15 cellular contexts compared by ENCODE assay signal in the genomic region with DNA sequence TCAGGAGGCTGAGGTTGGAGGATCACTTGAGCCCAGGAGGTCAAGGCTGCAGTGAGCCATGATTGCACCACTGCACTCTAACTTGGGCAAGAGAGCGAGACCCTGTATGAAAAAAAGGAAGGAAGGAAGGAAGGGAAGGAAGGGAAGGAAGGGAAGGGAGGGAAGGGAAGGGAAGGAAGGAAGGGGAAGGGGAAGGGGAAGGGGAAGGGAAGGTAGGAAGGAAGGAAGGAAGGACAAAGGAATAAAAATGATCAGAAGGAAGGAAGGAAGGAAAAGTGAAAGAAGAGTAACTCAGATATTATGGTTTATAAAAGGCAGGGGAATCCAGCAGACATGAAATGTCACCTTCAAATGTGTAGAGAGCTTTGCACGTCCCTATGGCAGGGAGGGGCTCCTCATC.
DNase-seq lines count a peak whose midpoint lies in the region; ATAC-seq and TF ChIP-seq lines count a peak whose summit lies in the region.
"Had no signal": no experiment of that assay in that cellular context is flagged by ENCODE, and none has a peak within 500 bp of the region (broad histone marks: within the 10 kb centered on the region; RNA-seq: fewer than 3 reads in every experiment).

No MANE protein-coding gene starts in this region.

- no peaks in the 10 kb centered on the region for H3K9me3 Mint-ChIP-seq in natural killer cell treated with Interleukin-12 subunit alpha and Interleukin-12 subunit beta and Interleukin-15 and Interleukin-18, amount 100 ng/mL, for 72 hours
- H3K9me3 Mint-ChIP-seq in natural killer cell (no peaks in the 10 kb centered on the region), activated B cell treated with CpG ODN at 0.5 μM for 24 hours (no peaks in the 10 kb centered on the region)
- H3K9me3 Mint-ChIP-seq in dendritic cell treated with granulocyte-macrophage colony-stimulating factor and Interleukin-4, amounts not matched to agents 40 ng/mL and 50 ng/mL, for 4 days, result no peaks in the 10 kb centered on the region
- H3K9me3 Mint-ChIP-seq in stimulated activated naive CD8-positive, alpha-beta T cell treated with anti-CD3 and anti-CD28 coated beads, Interleukin-15, amount 100 ng/mL, for 72 hours, result peaks cover 5 to 14% of the 10 kb centered on the region in 2 donors

- DNase-seq in natural killer cell treated with Interleukin-12 subunit alpha and Interleukin-12 subunit beta and Interleukin-15 and Interleukin-18, amount 100 ng/mL, for 72 hours (ENCODE audit: low spot score), result no peak
- DNase-seq in natural killer cell (no peak), activated B cell treated with CpG ODN at 0.5 μM for 24 hours (no peak), SKM-1 treated with dmso at 0.1 percent for 144 hours (lab: John Stamatoyannopoulos, UW; ENCODE audit: unreplicated experiment) (no peak), KBM-7 (no peak), MV-4-11 (lab: John Stamatoyannopoulos, UW) (no peak)
- DNase-seq in stimulated activated naive CD8-positive, alpha-beta T cell treated with anti-CD3 and anti-CD28 coated beads, Interleukin-15, amount 100 ng/mL, for 72 hours, result no peak
- DNase-seq: activated effector memory CD4-positive, alpha-beta T cell treated with Interleukin-2 at 50 U/mL for 16 hours; Caco-2; EL; mucosa of descending colon; NCI-H1105; NCI-H510A; tibial artery had no signal

- H3K4me1 Mint-ChIP-seq in natural killer cell treated with Interleukin-12 subunit alpha and Interleukin-12 subunit beta and Interleukin-15 and Interleukin-18, amount 100 ng/mL, for 72 hours (ENCODE audit: low read depth in 2 of 2), result peaks cover 18 to 37% of the 10 kb centered on the region in 2 donors
- peaks cover 16 to 40% of the 10 kb centered on the region in 2 donors for H3K4me1 Mint-ChIP-seq in natural killer cell
- H3K4me1 Mint-ChIP-seq in activated B cell treated with CpG ODN at 0.5 μM for 24 hours, result peaks cover 77% of the 10 kb centered on the region
- H3K4me1 Mint-ChIP-seq in dendritic cell treated with granulocyte-macrophage colony-stimulating factor and Interleukin-4, amounts not matched to agents 40 ng/mL and 50 ng/mL, for 4 days (ENCODE audit: low read depth), result peaks cover 65% of the 10 kb centered on the region
- H3K4me1 Mint-ChIP-seq in stimulated activated naive CD8-positive, alpha-beta T cell treated with anti-CD3 and anti-CD28 coated beads, Interleukin-15, amount 100 ng/mL, for 72 hours, result peaks cover 93% of the 10 kb centered on the region

- peak overlapping the region; percentile 43 to 81 for H3K27ac Mint-ChIP-seq in natural killer cell treated with Interleukin-12 subunit alpha and Interleukin-12 subunit beta and Interleukin-15 and Interleukin-18, amount 100 ng/mL, for 72 hours
- peak overlapping the region in 1 of 2 donors; percentile 46 for H3K27ac Mint-ChIP-seq in natural killer cell
- peak overlapping the region; percentile 82 for H3K27ac Mint-ChIP-seq in activated B cell treated with CpG ODN at 0.5 μM for 24 hours
- H3K27ac Mint-ChIP-seq in dendritic cell treated with granulocyte-macrophage colony-stimulating factor and Interleukin-4, amounts not matched to agents 40 ng/mL and 50 ng/mL, for 4 days, result peak overlapping the region; percentile 80
- H3K27ac Mint-ChIP-seq in stimulated activated naive CD8-positive, alpha-beta T cell treated with anti-CD3 and anti-CD28 coated beads, Interleukin-15, amount 100 ng/mL, for 72 hours, result peak overlapping the region; percentile 75 to 91

- ATAC-seq in natural killer cell treated with Interleukin-12 subunit alpha and Interleukin-12 subunit beta and Interleukin-15 and Interleukin-18, amount 100 ng/mL, for 72 hours, result no peak
- ATAC-seq in natural killer cell, result no peak
- no peak for ATAC-seq in activated B cell treated with CpG ODN at 0.5 μM for 24 hours (ENCODE audit: low read depth)
- no peak for ATAC-seq in stimulated activated naive CD8-positive, alpha-beta T cell treated with anti-CD3 and anti-CD28 coated beads, Interleukin-15, amount 100 ng/mL, for 72 hours
- ATAC-seq: mucosa of descending colon had no signal

- H3K27me3 Mint-ChIP-seq in natural killer cell treated with Interleukin-12 subunit alpha and Interleukin-12 subunit beta and Interleukin-15 and Interleukin-18, amount 100 ng/mL, for 72 hours, result no peaks in the 10 kb centered on the region
- H3K27me3 Mint-ChIP-seq in natural killer cell (ENCODE audit: low read depth in 2 of 2) (no peaks in the 10 kb centered on the region), activated B cell treated with CpG ODN at 0.5 μM for 24 hours (no peaks in the 10 kb centered on the region)
- H3K27me3 Mint-ChIP-seq in dendritic cell treated with granulocyte-macrophage colony-stimulating factor and Interleukin-4, amounts not matched to agents 40 ng/mL and 50 ng/mL, for 4 days, result no peaks in the 10 kb centered on the region
- no peaks in the 10 kb centered on the region for H3K27me3 Mint-ChIP-seq in stimulated activated naive CD8-positive, alpha-beta T cell treated with anti-CD3 and anti-CD28 coated beads, Interleukin-15, amount 100 ng/mL, for 72 hours

- TF ChIP-seq CTCF in natural killer cell (IDR thresholded peaks at IDR 0.05) (no peak), activated B cell treated with CpG ODN at 0.5 μM for 24 hours (IDR thresholded peaks at IDR 0.05) (no peak)

- intact Hi-C loops in natural killer cell (cut with micrococcal nuclease), result no loop called here
- intact Hi-C loops in activated B cell treated with CpG ODN at 0.5 μM for 24 hours (cut with micrococcal nuclease), result loop anchor here (1.0 to 5.0 kb wide), 2 partner anchors 11 to 338 kb away; no protein-coding TSS in a partner anchor
- intact Hi-C loops in dendritic cell treated with granulocyte-macrophage colony-stimulating factor and Interleukin-4, amounts not matched to agents 40 ng/mL and 50 ng/mL, for 4 days (cut with micrococcal nuclease), result loop anchor here (2.0 kb wide), 1 partner anchor 13 kb away; no protein-coding TSS in a partner anchor

- POLR2A ChIA-PET in activated B cell treated with CpG ODN at 0.5 μM for 24 hours (lab: Charles Lee), result interaction anchor here (0.6 kb wide), 1 partner anchor 62 kb away, joined by 3 read pairs; no protein-coding TSS in a partner anchor

- CTCF ChIA-PET in activated B cell treated with CpG ODN at 0.5 μM for 24 hours (lab: Charles Lee), result no interaction called here

- H3K4me3 Mint-ChIP-seq in natural killer cell treated with Interleukin-12 subunit alpha and Interleukin-12 subunit beta and Interleukin-15 and Interleukin-18, amount 100 ng/mL, for 72 hours, result no peak overlapping the region
- H3K4me3 Mint-ChIP-seq in natural killer cell (no peak overlapping the region), activated B cell treated with CpG ODN at 0.5 μM for 24 hours (peak overlapping the region; percentile 19)
- no peak overlapping the region for H3K4me3 Mint-ChIP-seq in dendritic cell treated with granulocyte-macrophage colony-stimulating factor and Interleukin-4, amounts not matched to agents 40 ng/mL and 50 ng/mL, for 4 days
- H3K4me3 Mint-ChIP-seq in stimulated activated naive CD8-positive, alpha-beta T cell treated with anti-CD3 and anti-CD28 coated beads, Interleukin-15, amount 100 ng/mL, for 72 hours, result no peak overlapping the region

- H3K36me3 Mint-ChIP-seq in natural killer cell treated with Interleukin-12 subunit alpha and Interleukin-12 subunit beta and Interleukin-15 and Interleukin-18, amount 100 ng/mL, for 72 hours, result peaks cover 27% of the 10 kb centered on the region
- H3K36me3 Mint-ChIP-seq in natural killer cell (peaks cover 7% of the 10 kb centered on the region), activated B cell treated with CpG ODN at 0.5 μM for 24 hours (ENCODE audit: low read depth) (peaks cover 95% of the 10 kb centered on the region)
- peaks cover 97% of the 10 kb centered on the region for H3K36me3 Mint-ChIP-seq in dendritic cell treated with granulocyte-macrophage colony-stimulating factor and Interleukin-4, amounts not matched to agents 40 ng/mL and 50 ng/mL, for 4 days (ENCODE audit: low read depth)

- in situ Hi-C loops in KBM-7 (cut with MboI; ENCODE audit: low pct_unique_long_range_greater_than_20kb, low sequenced_read_pairs), result no loop called here
